Comparison of ENCODE assay signal across 27 cellular contexts in the genomic region with DNA sequence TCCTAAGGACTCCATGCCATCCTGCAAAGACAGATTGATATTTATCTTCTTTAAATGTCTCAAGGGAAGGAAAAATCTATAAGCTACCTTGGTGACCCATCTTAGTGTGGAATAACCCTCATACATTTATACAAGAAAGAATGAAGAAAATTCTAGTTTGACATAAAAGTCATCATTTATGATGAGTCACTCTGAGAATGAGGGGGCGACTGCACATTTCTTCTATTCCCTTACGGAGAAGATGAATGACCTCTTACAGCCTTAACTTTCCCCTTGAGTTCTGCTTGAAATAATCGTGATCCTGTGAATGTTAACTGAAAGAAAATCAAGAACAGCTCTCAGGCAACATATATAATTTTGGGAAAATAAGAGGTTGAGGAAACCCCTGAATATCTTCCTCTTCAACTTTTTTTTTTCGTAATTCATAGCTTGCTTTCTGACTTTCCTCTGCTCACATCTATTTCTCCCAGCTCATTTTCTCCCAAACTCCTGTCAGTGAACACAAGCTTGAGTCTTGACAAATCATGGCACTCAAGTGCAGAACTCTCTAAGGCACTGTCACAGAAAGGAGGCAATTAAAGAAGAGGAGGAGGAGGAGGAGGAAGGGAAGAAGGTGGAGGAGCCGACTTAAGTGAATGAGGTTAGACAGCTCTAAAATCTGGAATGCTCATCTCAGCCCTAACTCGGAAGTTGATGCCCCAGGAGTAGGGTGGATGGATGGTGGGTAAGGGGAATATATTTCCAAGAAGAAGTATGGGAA. TPM values are rescaled to one million over a fixed set of nuclear protein-coding genes. Genes with fewer than 3 reads are reported as not detected.
DNase-seq lines count a peak whose midpoint lies in the region; ATAC-seq and TF ChIP-seq lines count a peak whose summit lies in the region.
"Had no signal": no experiment of that assay in that cellular context is flagged by ENCODE, and none has a peak within 500 bp of the region (broad histone marks: within the 10 kb centered on the region; RNA-seq: fewer than 3 reads in every experiment).

No MANE protein-coding gene starts in this region.

- no peak for TF ChIP-seq POLR2A in IMR-90 (IDR thresholded peaks at IDR 0.05; ENCODE audit: low read depth, low read length)

- H3K4me3 ChIP-seq in IMR-90 (ENCODE audit: insufficient read depth, low read depth, low read length) (no peak overlapping the region), cardiac fibroblast (replicated peaks in 1 of 2; ENCODE audit: low read depth in 2 of 2, low read length in 2 of 2) (no peak overlapping the region)
- H3K4me3 ChIP-seq: adrenal gland, left lung, psoas muscle, SJSA1, stomach, tibial artery had no signal

- H2AK9ac ChIP-seq in IMR-90 (replicated peaks; ENCODE audit: low read depth, low read length, poor library complexity) = no peak overlapping the region

- no peak overlapping the region for H2AK5ac ChIP-seq in IMR-90 (ENCODE audit: low read depth, low read length)

- H2BK15ac ChIP-seq in IMR-90 (ENCODE audit: low read depth, low read length) = no peak overlapping the region

- no peak for TF ChIP-seq RAD21 in IMR-90 (IDR thresholded peaks at IDR 0.05; ENCODE audit: low read length)

- no peak overlapping the region for H2BK20ac ChIP-seq in IMR-90 (ENCODE audit: low read depth, low read length)

- in situ Hi-C loops in IMR-90 (cut with MboI; ENCODE audit: low sequenced_read_pairs) = no loop called here

- intact Hi-C loops in IMR-90 (cut with micrococcal nuclease) = no loop called here

- no CpG with 5 or more reads among the region's 6 CpGs for WGBS in IMR-90 (ENCODE audit: extremely low coverage in 2 of 2, insufficient read length in 1 of 2), 2 experiments

- H3K4me1 Mint-ChIP-seq in stimulated activated naive B cell treated with anti-CD40 and anti-IgM and Interleukin-4, amounts not matched to agents 10 μg/mL and 1 μg/mL and 100 μg/mL, for 72 hours = no peaks in the 10 kb centered on the region
- H3K4me1 Mint-ChIP-seq: endodermal cell had no signal

- H3K4me2 ChIP-seq in IMR-90 (ENCODE audit: low read depth, low read length) = no peak overlapping the region

- no peak overlapping the region for H4K8ac ChIP-seq in IMR-90 (ENCODE audit: low read depth in 2 of 2, low read length in 2 of 2)

- POLR2A ChIA-PET in IMR-90 (lab: Charles Lee; ENCODE audit: unreplicated experiment) = no interaction called here

- no peak overlapping the region for H3K14ac ChIP-seq in IMR-90 (replicated peaks; ENCODE audit: low read depth, low read length)

- H3K9me3 Mint-ChIP-seq in stimulated activated naive B cell treated with anti-CD40 and anti-IgM and Interleukin-4, amounts not matched to agents 10 μg/mL and 1 μg/mL and 100 μg/mL, for 72 hours = no peaks in the 10 kb centered on the region
- H3K9me3 Mint-ChIP-seq: dendritic cell treated with granulocyte-macrophage colony-stimulating factor and Interleukin-4, amounts not matched to agents 40 ng/mL and 50 ng/mL, for 4 days; endodermal cell had no signal

- dilution Hi-C loops in IMR-90 (cut with HindIII; ENCODE audit: low sequenced_read_pairs, unreplicated experiment) = loop anchor here (25.0 kb wide), 1 partner anchor 598 kb away; no protein-coding TSS in a partner anchor

- no peaks in the 10 kb centered on the region for H3K36me3 ChIP-seq in IMR-90 (ENCODE audit: control insufficient read depth, insufficient read depth, low read length)
- H3K36me3 ChIP-seq: adrenal gland, BE2C, left lung, SJSA1, stomach, tibial artery had no signal

- H3K4me1 ChIP-seq in IMR-90 (ENCODE audit: control insufficient read depth, insufficient read depth, low read length) = no peaks in the 10 kb centered on the region
- H3K4me1 ChIP-seq: left lung, psoas muscle, SJSA1, stomach, tibial artery had no signal

- H4K5ac ChIP-seq in IMR-90 (ENCODE audit: low read depth, low read length) = no peak overlapping the region

- H3K9me3 ChIP-seq in IMR-90 (ENCODE audit: control insufficient read depth, insufficient read depth, low read length) = no peaks in the 10 kb centered on the region
- H3K9me3 ChIP-seq: BE2C, left lung, psoas muscle, SJSA1, stomach, tibial artery had no signal

- H3K9me1 ChIP-seq in IMR-90 (ENCODE audit: insufficient read depth, low read length) = no peaks in the 10 kb centered on the region

- CTCF ChIA-PET in IMR-90 (lab: Yijun Ruan, JAX) = no interaction called here

- no peak overlapping the region for H2BK5ac ChIP-seq in IMR-90 (ENCODE audit: low read depth, low read length, poor library complexity, severe bottlenecking)

- H3K27ac ChIP-seq in IMR-90 (ENCODE audit: insufficient read depth, low read length) = no peak overlapping the region
- H3K27ac ChIP-seq: adrenal gland, left lung, psoas muscle, SJSA1, stomach, tibial artery had no signal

- ATAC-seq in IMR-90 (ENCODE audit: low read depth) = no peak
- no peak for ATAC-seq in stimulated activated naive B cell treated with anti-CD40 and anti-IgM and Interleukin-4, amounts not matched to agents 10 μg/mL and 1 μg/mL and 100 μg/mL, for 72 hours (replicated peaks)
- no peak for ATAC-seq in HG03469 (IDR thresholded peaks at IDR 0.05; ENCODE audit: unreplicated experiment)
- ATAC-seq in HG03571 (IDR thresholded peaks at IDR 0.05; ENCODE audit: unreplicated experiment) = no peak
- ATAC-seq: activated CD4-positive, CD25-positive, alpha-beta regulatory T cell treated with anti-CD3 and anti-CD28 coated beads, Interleukin-2, amount 50 U/mL, for 24 hours; esophagus mucosa; left lung; psoas muscle had no signal

- TF ChIP-seq CTCF in IMR-90 (conservative IDR thresholded peaks at IDR 0.05; ENCODE audit: low read depth, low read length) = no peak
- TF ChIP-seq CTCF in cardiac fibroblast (IDR thresholded peaks at IDR 0.05; ENCODE audit: low read depth, low read length) = no peak

- H3K27ac Mint-ChIP-seq in stimulated activated naive B cell treated with anti-CD40 and anti-IgM and Interleukin-4, amounts not matched to agents 10 μg/mL and 1 μg/mL and 100 μg/mL, for 72 hours = no peak overlapping the region
- H3K27ac Mint-ChIP-seq: dendritic cell treated with granulocyte-macrophage colony-stimulating factor and Interleukin-4, amounts not matched to agents 40 ng/mL and 50 ng/mL, for 4 days; endodermal cell had no signal

- DNase-seq in COLO829 (ENCODE audit: low spot score) (peak; percentile 45), IMR-90 (peak; percentile 40), cardiac fibroblast (ENCODE audit: low read depth in 2 of 2) (peak; percentile 14 to 32), non-pigmented ciliary epithelial cell (ENCODE audit: low read depth) (peak; percentile 28), NCI-H187 treated with DMSO at 0.1 percent for 48 hours (lab: John Stamatoyannopoulos, UW) (no peak)
- no peak for DNase-seq in stimulated activated naive B cell treated with anti-CD40 and anti-IgM and Interleukin-4, amounts not matched to agents 10 μg/mL and 1 μg/mL and 100 μg/mL, for 72 hours
- DNase-seq: ACHN; activated CD4-positive, alpha-beta T cell treated with anti-CD3 and anti-CD28 coated beads, Interleukin-2, amount 50 U/mL, for 48 hours; activated naive CD4-positive, alpha-beta T cell treated with Interleukin-2 at 50 U/mL for 16 hours; adrenal gland; BE2C; endodermal cell; mesenchymal stem cell; NCI-H1092 treated with DMSO at 0.1 percent for 48 hours; NCI-H187; NCI-H526 treated with DMSO at 0.1 percent for 48 hours; psoas muscle; stomach; T-helper 1 cell; tibial artery had no signal

- H3K27me3 ChIP-seq in IMR-90 (ENCODE audit: control insufficient read depth, insufficient read depth, low read length) = no peaks in the 10 kb centered on the region
- H3K27me3 ChIP-seq: adrenal gland, BE2C, left lung, SJSA1, stomach, tibial artery had no signal

- no TSS peak for BruUV-seq in IMR-90 (replicated peaks; lab: Mats Ljungman, UMichigan)

- no peak overlapping the region for H3K9ac ChIP-seq in IMR-90 (ENCODE audit: low read depth, low read length)

- no peak overlapping the region for H4K91ac ChIP-seq in IMR-90 (ENCODE audit: insufficient read depth, low read depth, low read length)

- H2AFZ ChIP-seq in IMR-90 (replicated peaks; ENCODE audit: low read length, poor library complexity) = no peak overlapping the region

- no peaks in the 10 kb centered on the region for H3K79me1 ChIP-seq in IMR-90 (ENCODE audit: low read depth in 1 of 2, low read length in 2 of 2)

- H3K18ac ChIP-seq in IMR-90 (ENCODE audit: low read depth, low read length) = no peak overlapping the region

- H3K23ac ChIP-seq in IMR-90 (ENCODE audit: low read depth, low read length) = 0 out of 2 replicates have a peak overlapping the region, but pooled peaks have one; percentile 29

- H4K20me1 ChIP-seq in IMR-90 (ENCODE audit: insufficient read depth, low read length) = no peaks in the 10 kb centered on the region

- no peak overlapping the region for H3K56ac ChIP-seq in IMR-90 (ENCODE audit: extremely low read depth, insufficient read depth, low read length)

- no peak overlapping the region for H3K4ac ChIP-seq in IMR-90 (ENCODE audit: low read depth, low read length)

- peaks cover 0 to 9% of the 10 kb centered on the region in 2 donors for H3K27me3 Mint-ChIP-seq in stimulated activated naive B cell treated with anti-CD40 and anti-IgM and Interleukin-4, amounts not matched to agents 10 μg/mL and 1 μg/mL and 100 μg/mL, for 72 hours
- H3K27me3 Mint-ChIP-seq: dendritic cell treated with granulocyte-macrophage colony-stimulating factor and Interleukin-4, amounts not matched to agents 40 ng/mL and 50 ng/mL, for 4 days had no signal

- H3K4me3 Mint-ChIP-seq in stimulated activated naive B cell treated with anti-CD40 and anti-IgM and Interleukin-4, amounts not matched to agents 10 μg/mL and 1 μg/mL and 100 μg/mL, for 72 hours = no peak overlapping the region
- H3K4me3 Mint-ChIP-seq: dendritic cell treated with granulocyte-macrophage colony-stimulating factor and Interleukin-4, amounts not matched to agents 40 ng/mL and 50 ng/mL, for 4 days; endodermal cell had no signal

- no peak overlapping the region for H2BK120ac ChIP-seq in IMR-90 (ENCODE audit: low read depth, low read length)

- H3K36me3 Mint-ChIP-seq in stimulated activated naive B cell treated with anti-CD40 and anti-IgM and Interleukin-4, amounts not matched to agents 10 μg/mL and 1 μg/mL and 100 μg/mL, for 72 hours = no peaks in the 10 kb centered on the region

TF ChIP-seq in IMR-90, 13 proteins besides CTCF, POLR2A, EP300 and RAD21 (continues in another document):
- TF ChIP-seq NFE2L2 (IDR thresholded peaks at IDR 0.05; ENCODE audit: low read depth, low read length) (peak; percentile 75), MAZ (IDR thresholded peaks at IDR 0.05; ENCODE audit: borderline replicate concordance, low read depth, low read length) (no peak)
- TF ChIP-seq, protein P1, sequence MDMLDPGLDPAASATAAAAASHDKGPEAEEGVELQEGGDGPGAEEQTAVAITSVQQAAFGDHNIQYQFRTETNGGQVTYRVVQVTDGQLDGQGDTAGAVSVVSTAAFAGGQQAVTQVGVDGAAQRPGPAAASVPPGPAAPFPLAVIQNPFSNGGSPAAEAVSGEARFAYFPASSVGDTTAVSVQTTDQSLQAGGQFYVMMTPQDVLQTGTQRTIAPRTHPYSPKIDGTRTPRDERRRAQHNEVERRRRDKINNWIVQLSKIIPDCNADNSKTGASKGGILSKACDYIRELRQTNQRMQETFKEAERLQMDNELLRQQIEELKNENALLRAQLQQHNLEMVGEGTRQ (IDR thresholded peaks at IDR 0.05; ENCODE audit: low read depth, low read length) = no peak

RNA-seq across cellular contexts. Expression of a gene that starts 27.0 kb away (rescaled TPM):
- total RNA-seq in IMR-90 (2012; rRNA removed) = 5.9 and 10.0 TPM in 2 replicates
- polyA plus RNA-seq in IMR-90 (2012; rRNA removed) = 2.3 and 3.7 TPM in 2 replicates
- polyA plus RNA-seq in IMR-90 (2012; cell fraction: cytosol; rRNA removed) = 0.33 and 0.40 TPM in 2 replicates
- 0.71 and 8.8 TPM in 2 replicates for polyA plus RNA-seq in IMR-90 (2012; cell fraction: nucleus; rRNA removed; ENCODE audit: low replicate concordance)

Comparison
In these comparisons a context has a peak if more than half of its experiments do, and no peak if none do; other contexts are left out.
1. DNase-seq: peak in COLO829 (single experiment), IMR-90 (single experiment), cardiac fibroblast (2 of 2) and non-pigmented ciliary epithelial cell (single experiment); none in stimulated activated naive B cell treated with anti-CD40 and anti-IgM and Interleukin-4, amounts not matched to agents 10 μg/mL and 1 μg/mL and 100 μg/mL, for 72 hours (single experiment) and NCI-H187 treated with DMSO at 0.1 percent for 48 hours (single experiment).